ENCODE assay signal across 8 cellular contexts in genomic region chr14:64720190-64720589, GRCh38. TPM values are rescaled to one million over a fixed set of nuclear protein-coding genes. Genes with fewer than 3 reads are reported as not detected.
A peak's percentile ranks its signal among the peaks of the same experiment; 100 is the strongest.
DNase-seq lines count a peak whose midpoint lies in the region; ATAC-seq, FAIRE-seq and TF ChIP-seq lines count a peak whose summit lies in the region.

No MANE protein-coding gene starts in this region.

- DNase-seq in AG10803 (ENCODE audit: low read depth) = peak; percentile 66
- peak; percentile 86 for DNase-seq in LoVo (ENCODE audit: low spot score)
- peak; percentile 99 for DNase-seq in bronchial epithelial cell (ENCODE audit: low read depth)
- no peak for DNase-seq in activated CD8-positive, alpha-beta memory T cell treated with anti-CD3 and anti-CD28 coated beads, Interleukin-2, amount 50 U/mL, for 4 hours
- no peak for DNase-seq in NCI-H82 treated with DMSO at 0.1 percent for 48 hours (lab: John Stamatoyannopoulos, UW; ENCODE audit: unreplicated experiment)
- DNase-seq in stimulated activated CD4-positive, alpha-beta T cell treated with anti-CD3 and anti-CD28 coated beads, Interleukin-4, amount 100 ng/mL, for 24 hours = no peak

- H3K27me3 ChIP-seq in bronchial epithelial cell (ENCODE audit: control insufficient read depth, insufficient read depth, low read length) (no peaks in the 10 kb centered on the region), mucosa of stomach (ENCODE audit: control insufficient read depth, insufficient read depth, low read length) (no peaks in the 10 kb centered on the region)

- H3K9ac ChIP-seq in mucosa of stomach (ENCODE audit: low read length) = peak overlapping the region; percentile 16

- no peak for ATAC-seq in HG02884 (IDR thresholded peaks at IDR 0.05; ENCODE audit: unreplicated experiment)

- H3K4me1 ChIP-seq in mucosa of stomach (ENCODE audit: control insufficient read depth, insufficient read depth, low read length) = peaks cover 94% of the 10 kb centered on the region

- H3K36me3 ChIP-seq in bronchial epithelial cell (ENCODE audit: control insufficient read depth, insufficient read depth, low read length) (peaks cover 7% of the 10 kb centered on the region), mucosa of stomach (ENCODE audit: control insufficient read depth, insufficient read depth, low read length) (no peaks in the 10 kb centered on the region)

- H3K4me3 ChIP-seq in AG10803 (ENCODE audit: low read length) (no peak overlapping the region), bronchial epithelial cell (ENCODE audit: low read depth, low read length) (no peak overlapping the region), mucosa of stomach (ENCODE audit: low read length) (no peak overlapping the region)

- no peaks in the 10 kb centered on the region for H3K9me3 ChIP-seq in mucosa of stomach (ENCODE audit: control insufficient read depth, low read length)

- TF ChIP-seq CTCF in AG10803 (conservative IDR thresholded peaks at IDR 0.05; ENCODE audit: low read length) (no peak), bronchial epithelial cell (IDR thresholded peaks at IDR 0.05; ENCODE audit: insufficient read depth, low read length, severe bottlenecking) (no peak)

- FAIRE-seq in bronchial epithelial cell (lab: Jason Lieb, UNC) = peak; percentile 95

RNA-seq across cellular contexts. Expression of gene PLEKHG3, which starts 16.0 kb away (rescaled TPM):
- total RNA-seq in bronchial epithelial cell = 32.4 and 35.8 TPM in 2 replicates

Comparison
In these comparisons a context has a peak if more than half of its experiments do, and no peak if none do; other contexts are left out.
1. DNase-seq: peak in AG10803 (single experiment), LoVo (single experiment) and bronchial epithelial cell (single experiment); none in activated CD8-positive, alpha-beta memory T cell treated with anti-CD3 and anti-CD28 coated beads, Interleukin-2, amount 50 U/mL, for 4 hours (single experiment), NCI-H82 treated with DMSO at 0.1 percent for 48 hours (single experiment) and stimulated activated CD4-positive, alpha-beta T cell treated with anti-CD3 and anti-CD28 coated beads, Interleukin-4, amount 100 ng/mL, for 24 hours (single experiment).